19 cellular contexts compared by ENCODE assay signal in the genomic region with DNA sequence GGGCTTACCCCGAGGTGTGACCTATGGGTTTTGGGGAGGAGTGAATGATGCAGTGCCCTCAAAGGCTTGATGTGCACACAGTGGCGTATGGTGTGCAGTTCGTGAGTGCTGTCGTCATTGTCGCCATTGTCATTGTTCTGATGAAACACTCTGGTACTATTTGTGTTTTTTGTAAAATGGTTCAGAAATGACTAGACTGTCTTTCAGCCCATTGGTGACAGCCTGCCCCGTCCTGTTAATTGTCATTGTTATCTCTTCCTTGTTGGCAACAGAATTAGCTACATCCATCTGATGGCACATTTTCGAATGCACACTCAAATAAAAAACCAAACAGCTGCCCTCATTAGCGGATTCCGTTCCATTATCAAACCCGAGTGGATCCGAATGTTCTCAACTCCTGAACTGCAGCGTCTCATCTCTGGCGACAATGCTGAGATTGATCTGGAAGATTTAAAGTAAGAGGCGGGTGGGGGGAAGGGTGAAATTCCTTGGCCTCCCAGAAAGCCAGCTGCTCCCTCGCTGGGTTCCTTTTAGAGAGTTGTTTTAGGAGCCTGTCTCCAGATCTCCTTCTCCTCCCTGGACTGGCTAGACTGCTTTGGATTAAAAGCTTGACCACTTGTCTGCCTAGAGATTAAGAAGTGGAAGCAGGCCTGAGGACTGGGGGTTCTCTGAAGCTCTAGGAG. TPM values are rescaled to one million over a fixed set of nuclear protein-coding genes. Genes with fewer than 3 reads are reported as not detected.
A peak's percentile ranks its signal among the peaks of the same experiment; 100 is the strongest.
DNase-seq lines count a peak whose midpoint lies in the region; ATAC-seq, FAIRE-seq and TF ChIP-seq lines count a peak whose summit lies in the region.
"Had no signal": no experiment of that assay in that cellular context is flagged by ENCODE, and none has a peak within 500 bp of the region (broad histone marks: within the 10 kb centered on the region; RNA-seq: fewer than 3 reads in every experiment).

No MANE protein-coding gene starts in this region.

- H3K4me3 ChIP-seq in hepatocyte (no peak overlapping the region), esophagus muscularis mucosa (no peak overlapping the region)
- H3K4me3 ChIP-seq: mucosa of descending colon, SK-N-MC had no signal

- no peak overlapping the region for H3K4me3 Mint-ChIP-seq in nephron progenitor cell
- H3K4me3 Mint-ChIP-seq: central memory CD8-positive, alpha-beta T cell had no signal

- TF ChIP-seq CTCF in hepatocyte (IDR thresholded peaks at IDR 0.05; ENCODE audit: poor library complexity), result no peak
- no peak for TF ChIP-seq CTCF in nephron progenitor cell (IDR thresholded peaks at IDR 0.05)
- TF ChIP-seq CTCF in esophagus muscularis mucosa (IDR thresholded peaks at IDR 0.05), result no peak

- peaks cover 33% of the 10 kb centered on the region for H3K4me1 Mint-ChIP-seq in nephron progenitor cell
- H3K4me1 Mint-ChIP-seq: central memory CD8-positive, alpha-beta T cell had no signal

- FAIRE-seq in GM12892 (lab: Jason Lieb, UNC), result peak; percentile 30

- intact Hi-C loops in esophagus muscularis mucosa (cut with DNase I), result no loop called here

- TF ChIP-seq POLR2A in GM12892 (IDR thresholded peaks at IDR 0.05; ENCODE audit: low read depth, low read length) (no peak), esophagus muscularis mucosa (IDR thresholded peaks at IDR 0.05; ENCODE audit: low read depth) (no peak)

- H4K20me1 ChIP-seq in hepatocyte (ENCODE audit: insufficient read depth, poor library complexity, severe bottlenecking), result no peaks in the 10 kb centered on the region

- H3K4me1 ChIP-seq in hepatocyte (ENCODE audit: insufficient read depth), result peaks cover 3% of the 10 kb centered on the region
- no peaks in the 10 kb centered on the region for H3K4me1 ChIP-seq in esophagus muscularis mucosa

- H3K9me3 ChIP-seq in hepatocyte (ENCODE audit: low read depth) (no peaks in the 10 kb centered on the region), esophagus muscularis mucosa (no peaks in the 10 kb centered on the region)
- H3K9me3 ChIP-seq: mucosa of descending colon had no signal

- no peaks in the 10 kb centered on the region for H3K9me3 Mint-ChIP-seq in nephron progenitor cell
- H3K9me3 Mint-ChIP-seq: central memory CD8-positive, alpha-beta T cell had no signal

- H3K36me3 Mint-ChIP-seq in nephron progenitor cell (ENCODE audit: low read depth), result peaks cover 33% of the 10 kb centered on the region

- H3K79me2 ChIP-seq in hepatocyte, result no peaks in the 10 kb centered on the region

- H3K27me3 ChIP-seq in hepatocyte, result no peaks in the 10 kb centered on the region
- H3K27me3 ChIP-seq in esophagus muscularis mucosa, result no peaks in the 10 kb centered on the region

- H3K27ac ChIP-seq in hepatocyte (peak overlapping the region; percentile 33), esophagus muscularis mucosa (replicated peaks in 1 of 4) (no peak overlapping the region)
- H3K27ac ChIP-seq: HL-60, KMS-11, SK-N-MC had no signal

- DNase-seq in GM12892 (ENCODE audit: insufficient read length) (no peak), NCI-H82 treated with DMSO at 0.1 percent for 48 hours (lab: John Stamatoyannopoulos, UW; ENCODE audit: unreplicated experiment) (peak; percentile 65), hepatocyte (ENCODE audit: low spot score) (no peak), nephron progenitor cell (no peak), SIG-M5 treated with dmso at 0.1 percent for 504 hours (lab: John Stamatoyannopoulos, UW; ENCODE audit: unreplicated experiment) (no peak), esophagus muscularis mucosa (ENCODE audit: extremely low spot score) (no peak)
- DNase-seq: Calu3, foreskin fibroblast, GDM1, mucosa of descending colon, NCI-H1105, NCI-H345, posterior cingulate gyrus had no signal

- no peaks in the 10 kb centered on the region for H3K27me3 Mint-ChIP-seq in nephron progenitor cell (ENCODE audit: low read depth, poor library complexity)
- H3K27me3 Mint-ChIP-seq: central memory CD8-positive, alpha-beta T cell had no signal

- ATAC-seq in GM21619 (IDR thresholded peaks at IDR 0.05; ENCODE audit: unreplicated experiment) (no peak), GM18858 (IDR thresholded peaks at IDR 0.05; ENCODE audit: unreplicated experiment) (no peak)
- ATAC-seq: mucosa of descending colon had no signal

- no peak overlapping the region for H2AFZ ChIP-seq in hepatocyte

- H3K36me3 ChIP-seq in hepatocyte (replicated peaks; ENCODE audit: insufficient read depth, low read depth) (no peaks in the 10 kb centered on the region), esophagus muscularis mucosa (peaks cover 54 to 100% (median 100%) of the 10 kb centered on the region in 4 donors)

- no peaks in the 10 kb centered on the region for H3K9me2 ChIP-seq in hepatocyte (replicated peaks; ENCODE audit: insufficient read depth)

- peak overlapping the region; percentile 71 for H3K27ac Mint-ChIP-seq in nephron progenitor cell

- TF ChIP-seq EP300 in esophagus muscularis mucosa (IDR thresholded peaks at IDR 0.05), result no peak

- H3K4me2 ChIP-seq in hepatocyte, result no peak overlapping the region
- H3K4me2 ChIP-seq: KMS-11 had no signal

- 55% methylated on average over 15 of the region's 15 CpGs for WGBS in hepatocyte (ENCODE audit: low lambda C conversion rate, missing lambda C conversion rate)
- 75% methylated on average over 15 of the region's 15 CpGs for WGBS in esophagus muscularis mucosa

RNA-seq across cellular contexts. Expression of a gene that starts 43.5 kb away (rescaled TPM):
- polyA plus RNA-seq in GM12892 (2012; ENCODE audit: missing spikeins), result 40.2 TPM
- total RNA-seq in hepatocyte (46.6 and 66.6 TPM in 2 replicates), esophagus muscularis mucosa (10 to 100 TPM; 20.0 to 25.3 (median 21.0) TPM)
- 80.6 and 80.8 TPM in 2 replicates for polyA plus RNA-seq in hepatocyte

RNA-seq across cellular contexts. Expression of a gene that starts 43.8 kb away (rescaled TPM):
- 17.4 TPM for polyA plus RNA-seq in GM12892 (2012; ENCODE audit: missing spikeins)
- total RNA-seq in hepatocyte, result 32.8 and 34.3 TPM in 2 replicates
- polyA plus RNA-seq in hepatocyte, result 16.0 and 18.3 TPM in 2 replicates
- 10 to 100 TPM in 3 of 4 donors, 1 to 10 TPM in 1; 6.2 to 18.7 (median 12.2) TPM for total RNA-seq in esophagus muscularis mucosa

RNA-seq across cellular contexts. Expression of a gene that starts 52.3 kb away (rescaled TPM):
- polyA plus RNA-seq in GM12892 (2012; ENCODE audit: missing spikeins), result 16.9 TPM
- 30.5 and 35.5 TPM in 2 replicates for total RNA-seq in hepatocyte
- 20.1 and 22.7 TPM in 2 replicates for polyA plus RNA-seq in hepatocyte
- total RNA-seq in esophagus muscularis mucosa, result 10 to 100 TPM; 42.4 to 59.2 (median 49.1) TPM

RNA-seq across cellular contexts. Expression of a gene that starts 52.7 kb away (rescaled TPM):
- 15.9 TPM for polyA plus RNA-seq in GM12892 (2012; ENCODE audit: missing spikeins)
- total RNA-seq in hepatocyte (29.7 and 37.0 TPM in 2 replicates), esophagus muscularis mucosa (100 to 1,000 TPM in 2 of 4 donors, 10 to 100 TPM in 2; 90.7 to 115 (median 104) TPM)
- 29.4 and 38.9 TPM in 2 replicates for polyA plus RNA-seq in hepatocyte
